Comparison of ENCODE assay signal across 22 cellular contexts in genomic region chr4:186934255-186934654, GRCh38.
DNase-seq lines count a peak whose midpoint lies in the region; ATAC-seq, FAIRE-seq and TF ChIP-seq lines count a peak whose summit lies in the region.
"Had no signal": no experiment of that assay in that cellular context is flagged by ENCODE, and none has a peak within 500 bp of the region (broad histone marks: within the 10 kb centered on the region; RNA-seq: fewer than 3 reads in every experiment).

No MANE protein-coding gene starts in this region.

- H4K5ac ChIP-seq in IMR-90 (ENCODE audit: low read depth, low read length) = no peak overlapping the region
- no peak overlapping the region for H4K5ac ChIP-seq in H1 (ENCODE audit: insufficient read length, low read depth, low read length)

- peaks cover 0 to 10% of the 10 kb centered on the region in 2 experiments; a peak in 1 of 4 replicates for H3K79me1 ChIP-seq in IMR-90 (ENCODE audit: low read depth in 1 of 2, low read length in 2 of 2)
- H3K79me1 ChIP-seq in H1 (ENCODE audit: low read depth, low read length) = no peaks in the 10 kb centered on the region

- H3K14ac ChIP-seq in IMR-90 (replicated peaks; ENCODE audit: low read depth, low read length) (peak overlapping the region; percentile 36), H1 (ENCODE audit: insufficient read length) (no peak overlapping the region)

- H3K9ac ChIP-seq in IMR-90 (ENCODE audit: low read depth, low read length) (no peak overlapping the region), H1 (replicated peaks in 1 of 4; ENCODE audit: extremely low read depth in 1 of 4, low read depth in 3 of 4, low read length in 3 of 4) (no peak overlapping the region)

- H3K23ac ChIP-seq in IMR-90 (ENCODE audit: low read depth, low read length) = no peak overlapping the region
- H3K23ac ChIP-seq in H1 (ENCODE audit: insufficient read length) = no peak overlapping the region

- DNase-seq in IMR-90 = no peak
- no peak for DNase-seq in H1 (ENCODE audit: low read depth in 1 of 2, low spot score in 2 of 2)
- DNase-seq in neural crest cell (ENCODE audit: low read depth, low spot score) = no peak
- no peak for DNase-seq in NCI-H524 treated with DMSO at 0.1 percent for 48 hours (lab: John Stamatoyannopoulos, UW)
- no peak for DNase-seq in cerebellum (ENCODE audit: low spot score)
- DNase-seq: Caco-2; CD4-positive, alpha-beta memory T cell; DND-41; NCI-H1048; NCI-H1417 treated with DMSO at 0.1 percent for 48 hours; NCI-H187; NCI-H446; NCI-H526 treated with DMSO at 0.1 percent for 48 hours; SHP77 treated with DMSO at 0.1 percent for 48 hours had no signal

- in situ Hi-C loops in IMR-90 (cut with MboI; ENCODE audit: low sequenced_read_pairs) = loop anchor here (25.0 kb wide), 1 partner anchor 197 kb away; no protein-coding TSS in a partner anchor

- peak overlapping the region; percentile 53 for H3K4ac ChIP-seq in IMR-90 (ENCODE audit: low read depth, low read length)
- H3K4ac ChIP-seq in H1 (replicated peaks; ENCODE audit: insufficient read length, low read depth, low read length) = no peak overlapping the region

- H3K27ac ChIP-seq in IMR-90 (ENCODE audit: insufficient read depth, low read length) (no peak overlapping the region), H1 (ENCODE audit: low read depth, low read length) (no peak overlapping the region)
- H3K27ac ChIP-seq: RWPE1, SK-N-MC had no signal

- dilution Hi-C loops in IMR-90 (cut with HindIII; ENCODE audit: low sequenced_read_pairs, unreplicated experiment) = no loop called here

- WGBS in IMR-90 (ENCODE audit: extremely low coverage in 2 of 2, insufficient read length in 1 of 2), 2 experiments = 100% methylated on average over 2 of the region's 9 CpGs; no CpG with 5 or more reads in 1 of the 2 experiments
- WGBS in H1 (ENCODE audit: extremely low coverage in 1 of 2, insufficient coverage in 1 of 2, insufficient read length in 1 of 2, insufficient replicate concordance in 2 of 2, low coverage in 1 of 2, low lambda C conversion rate in 2 of 2, missing lambda C conversion rate in 1 of 2), 2 experiments = 89% methylated on average over 9 of the region's 9 CpGs; no CpG with 5 or more reads in 1 of the 2 experiments

- no TSS peak for BruUV-seq in IMR-90 (replicated peaks; lab: Mats Ljungman, UMichigan)

- H4K91ac ChIP-seq in IMR-90 (ENCODE audit: insufficient read depth, low read depth, low read length) = peak overlapping the region; percentile 29; the same call in 1 of the 2 replicates
- H4K91ac ChIP-seq in H1 (replicated peaks; ENCODE audit: insufficient read length, low read length) = no peak overlapping the region

- H2AK5ac ChIP-seq in IMR-90 (ENCODE audit: low read depth, low read length) (peak overlapping the region; percentile 61; the same call in 1 of the 2 replicates), H1 (ENCODE audit: low read depth, low read length) (no peak overlapping the region)

- H4K8ac ChIP-seq in IMR-90 (ENCODE audit: low read depth in 2 of 2, low read length in 2 of 2) (peak overlapping the region in 1 of 2 experiments; percentile 14; a peak in 1 of 4 replicates), H1 (ENCODE audit: extremely low read depth, insufficient read depth, low read length) (no peak overlapping the region)

- TF ChIP-seq RAD21 in IMR-90 (IDR thresholded peaks at IDR 0.05; ENCODE audit: low read length) (no peak), H1 (IDR thresholded peaks at IDR 0.05 in 1 of 2, conservative IDR thresholded peaks at IDR 0.05 in 1 of 2; ENCODE audit: low read depth in 2 of 2, low read length in 2 of 2) (no peak)

- H3K18ac ChIP-seq in IMR-90 (ENCODE audit: low read depth, low read length) = no peak overlapping the region
- no peak overlapping the region for H3K18ac ChIP-seq in H1 (ENCODE audit: extremely low read depth, low read length)

- H3K4me3 ChIP-seq in IMR-90 (ENCODE audit: insufficient read depth, low read depth, low read length) = no peak overlapping the region
- no peak overlapping the region for H3K4me3 ChIP-seq in H1 (ENCODE audit: extremely low read depth in 1 of 4, insufficient read depth in 2 of 4, low read depth in 3 of 4, low read length in 4 of 4)
- H3K4me3 ChIP-seq: GM12878, K562, SK-N-MC had no signal

- no peak for FAIRE-seq in H1 (lab: Jason Lieb, UNC)
- FAIRE-seq: GM12878, H54, K562 had no signal

- no peaks in the 10 kb centered on the region for H3K79me2 ChIP-seq in H1 (ENCODE audit: control insufficient read depth in 1 of 2, insufficient read depth in 2 of 2, low read length in 2 of 2)

- H3K4me2 ChIP-seq in IMR-90 (ENCODE audit: low read depth, low read length) (no peak overlapping the region), H1 (ENCODE audit: insufficient read depth in 1 of 2, low read depth in 2 of 2, low read length in 2 of 2) (no peak overlapping the region)

- H3K4me1 ChIP-seq in IMR-90 (ENCODE audit: control insufficient read depth, insufficient read depth, low read length) (peaks cover 15% of the 10 kb centered on the region), H1 (replicated peaks in 1 of 4; ENCODE audit: control insufficient read depth in 3 of 4, insufficient read depth in 4 of 4, low read length in 3 of 4) (peaks cover 0 to 3% (median 1%) of the 10 kb centered on the region in 4 experiments; a peak in 1 of 7 replicates)

- TF ChIP-seq EP300 in H1 (IDR thresholded peaks at IDR 0.05; ENCODE audit: borderline replicate concordance in 1 of 2, low read depth in 2 of 2, low read length in 2 of 2) = no peak

- no peak overlapping the region for H2AK9ac ChIP-seq in IMR-90 (replicated peaks; ENCODE audit: low read depth, low read length, poor library complexity)

- no peaks in the 10 kb centered on the region for H4K20me1 ChIP-seq in IMR-90 (ENCODE audit: insufficient read depth, low read length)
- no peaks in the 10 kb centered on the region for H4K20me1 ChIP-seq in H1 (replicated peaks in 1 of 2; ENCODE audit: control insufficient read depth in 1 of 2, insufficient read depth in 2 of 2, low read length in 2 of 2)

- H3K36me3 Mint-ChIP-seq in neural crest cell (ENCODE audit: low read depth) = peaks cover 4% of the 10 kb centered on the region
- H3K36me3 Mint-ChIP-seq: CD4-positive, alpha-beta memory T cell had no signal

- no peak overlapping the region for H3K56ac ChIP-seq in IMR-90 (ENCODE audit: extremely low read depth, insufficient read depth, low read length)
- no peak overlapping the region for H3K56ac ChIP-seq in H1 (replicated peaks; ENCODE audit: insufficient read length, low read depth, low read length)

- H3K27me3 ChIP-seq in IMR-90 (ENCODE audit: control insufficient read depth, insufficient read depth, low read length) = no peaks in the 10 kb centered on the region
- no peaks in the 10 kb centered on the region for H3K27me3 ChIP-seq in H1 (replicated peaks in 1 of 4; ENCODE audit: control insufficient read depth in 3 of 4, extremely low read depth in 1 of 4, insufficient read depth in 3 of 4, low read length in 3 of 4)

- intact Hi-C loops in IMR-90 (cut with micrococcal nuclease) = no loop called here

- POLR2A ChIA-PET in IMR-90 (lab: Charles Lee; ENCODE audit: unreplicated experiment) (no interaction called here), H1 (lab: Charles Lee; ENCODE audit: partially characterized antibody) (interaction anchor here (1.4 kb wide), 1 partner anchor 9 kb away, joined by 3 read pairs; no protein-coding TSS in a partner anchor)

- ATAC-seq in IMR-90 (ENCODE audit: low read depth) (no peak), HG03457 (IDR thresholded peaks at IDR 0.05; ENCODE audit: unreplicated experiment) (no peak), GM21723 (IDR thresholded peaks at IDR 0.05; ENCODE audit: unreplicated experiment) (no peak)
- ATAC-seq: GM12878, K562, PC-3 had no signal

- peak overlapping the region; percentile 41; the same call in 1 of the 2 replicates for H2BK120ac ChIP-seq in IMR-90 (ENCODE audit: low read depth, low read length)
- H2BK120ac ChIP-seq in H1 (replicated peaks; ENCODE audit: low read depth, low read length) = no peak overlapping the region

- no peaks in the 10 kb centered on the region for H3K27me3 Mint-ChIP-seq in neural crest cell (ENCODE audit: low read depth)
- H3K27me3 Mint-ChIP-seq: CD4-positive, alpha-beta memory T cell had no signal

- H3K27ac Mint-ChIP-seq in neural crest cell (ENCODE audit: unreplicated experiment) = peak overlapping the region; percentile 46
- H3K27ac Mint-ChIP-seq: CD4-positive, alpha-beta memory T cell had no signal

- no peaks in the 10 kb centered on the region for H3K36me3 ChIP-seq in IMR-90 (ENCODE audit: control insufficient read depth, insufficient read depth, low read length)
- H3K36me3 ChIP-seq in H1 (ENCODE audit: control insufficient read depth in 2 of 4, insufficient read depth in 4 of 4, low read length in 3 of 4) = no peaks in the 10 kb centered on the region

- H3K9me3 Mint-ChIP-seq in neural crest cell = peaks cover 5% of the 10 kb centered on the region

- H3K4me1 Mint-ChIP-seq in neural crest cell = peaks cover 20% of the 10 kb centered on the region
- H3K4me1 Mint-ChIP-seq: CD4-positive, alpha-beta memory T cell had no signal

- no peak overlapping the region for H2BK12ac ChIP-seq in H1 (ENCODE audit: low read depth, low read length)

- no peaks in the 10 kb centered on the region for H3K23me2 ChIP-seq in H1 (ENCODE audit: low read depth, low read length)

- no peak overlapping the region for H3K4me3 Mint-ChIP-seq in neural crest cell
- H3K4me3 Mint-ChIP-seq: CD4-positive, alpha-beta memory T cell had no signal

- H2BK15ac ChIP-seq in IMR-90 (ENCODE audit: low read depth, low read length) (peak overlapping the region; percentile 79; the same call in 2 of the 3 replicates), H1 (ENCODE audit: low read length) (no peak overlapping the region)

- 0 out of 2 replicates have a peak overlapping the region, but pooled peaks have one; percentile 3 for H2BK20ac ChIP-seq in IMR-90 (ENCODE audit: low read depth, low read length)
- no peak overlapping the region for H2BK20ac ChIP-seq in H1 (ENCODE audit: low read length)

- H2BK5ac ChIP-seq in IMR-90 (ENCODE audit: low read depth, low read length, poor library complexity, severe bottlenecking) (no peak overlapping the region), H1 (ENCODE audit: low read depth, low read length) (no peak overlapping the region)

- H3K9me3 ChIP-seq in IMR-90 (ENCODE audit: control insufficient read depth, insufficient read depth, low read length) (no peaks in the 10 kb centered on the region), H1 (ENCODE audit: insufficient read depth in 2 of 2, low read depth in 1 of 2, low read length in 1 of 2) (peaks cover 3% of the 10 kb centered on the region in 2 experiments; a peak in 1 of 4 replicates)
- H3K9me3 ChIP-seq: Caco-2 had no signal

- TF ChIP-seq CTCF in IMR-90 (conservative IDR thresholded peaks at IDR 0.05; ENCODE audit: low read depth, low read length) (no peak), H1 (IDR thresholded peaks at IDR 0.05; ENCODE audit: control extremely low read depth in 1 of 3, insufficient read depth in 1 of 3, low read depth in 1 of 3, low read length in 3 of 3) (no peak), neural crest cell (conservative IDR thresholded peaks at IDR 0.05) (no peak)

- CTCF ChIA-PET in IMR-90 (lab: Yijun Ruan, JAX) (interaction anchor here (1.2 kb wide), 1 partner anchor 265 kb away, joined by 3 read pairs; no protein-coding TSS in a partner anchor), H1 (lab: Charles Lee; ENCODE audit: partially characterized antibody) (interaction anchor here (1.5 kb wide), 1 partner anchor 12 kb away, joined by 5 read pairs; no protein-coding TSS in a partner anchor)

- H3K9me1 ChIP-seq in IMR-90 (ENCODE audit: insufficient read depth, low read length) = peaks cover 12% of the 10 kb centered on the region

- H2AFZ ChIP-seq in IMR-90 (replicated peaks; ENCODE audit: low read length, poor library complexity) (no peak overlapping the region), H1 (ENCODE audit: low read length) (0 out of 2 replicates have a peak overlapping the region, but pooled peaks have one; percentile 64)

- TF ChIP-seq POLR2A in IMR-90 (IDR thresholded peaks at IDR 0.05; ENCODE audit: low read depth, low read length) = no peak
- no peak for TF ChIP-seq POLR2A in H1 (IDR thresholded peaks at IDR 0.05; ENCODE audit: control extremely low read depth in 1 of 2, low read depth in 2 of 2, low read length in 2 of 2)
